In the genomic region with DNA sequence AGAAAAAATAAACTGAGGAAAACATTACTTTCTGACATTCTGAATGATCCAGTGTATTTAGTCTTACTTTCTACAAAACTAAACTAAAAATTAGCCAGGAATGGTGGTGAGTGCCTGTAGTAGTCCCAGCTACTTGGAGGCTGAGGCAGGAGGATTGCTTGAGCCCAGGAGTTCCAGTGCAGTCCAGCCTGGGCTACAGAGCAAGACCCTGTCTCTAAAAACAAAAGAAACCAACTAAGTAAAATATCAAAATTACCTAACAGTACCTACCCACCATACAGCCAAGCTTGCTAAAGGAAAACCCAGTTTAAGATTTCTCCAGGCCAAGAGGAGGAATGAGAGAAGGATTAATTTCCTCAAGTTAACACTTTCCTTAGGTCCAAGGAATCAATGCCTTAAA, we compare ENCODE assay signal across 11 cellular contexts. TPM values are rescaled to one million over a fixed set of nuclear protein-coding genes. Genes with fewer than 3 reads are reported as not detected.
DNase-seq lines count a peak whose midpoint lies in the region; ATAC-seq and TF ChIP-seq lines count a peak whose summit lies in the region.
"Had no signal": no experiment of that assay in that cellular context is flagged by ENCODE, and none has a peak within 500 bp of the region (broad histone marks: within the 10 kb centered on the region; RNA-seq: fewer than 3 reads in every experiment).

No MANE protein-coding gene starts in this region.

- POLR2A ChIA-PET in CD4-positive, alpha-beta T cell (lab: Charles Lee), result interaction anchor here (1.8 to 8.1 kb wide), 3 partner anchors 18 to 61 kb away, joined by 9 to 219 read pairs (median 111); partner anchors contain the start of genes COQ10B, MOB4 and SF3B1

- DNase-seq in CD4-positive, alpha-beta T cell, result no peak
- DNase-seq in HFF-Myc (ENCODE audit: extremely low read depth, low read depth) (no peak), mesothelial cell of epicardium (ENCODE audit: low spot score in 2 of 2, unreplicated experiment in 2 of 2) (no peak), inferior parietal cortex (ENCODE audit: extremely low spot score) (no peak), NCI-H526 treated with DMSO at 0.1 percent for 48 hours (lab: John Stamatoyannopoulos, UW) (no peak)
- DNase-seq: DMS 273 treated with DMSO at 0.1 percent for 48 hours, ovary had no signal

- H3K4me3 ChIP-seq in HFF-Myc (replicated peaks; ENCODE audit: low read depth, low read length), result peak overlapping the region; percentile 71
- H3K4me3 ChIP-seq: ovary, tibial nerve had no signal

- H3K27me3 ChIP-seq in CD4-positive, alpha-beta T cell (ENCODE audit: control insufficient read depth, insufficient read depth, low read length), result no peaks in the 10 kb centered on the region
- H3K27me3 ChIP-seq: ovary, tibial nerve had no signal

- peaks cover 88% of the 10 kb centered on the region for H3K36me3 Mint-ChIP-seq in CD4-positive, alpha-beta T cell (ENCODE audit: low read depth)
- peaks cover 94% of the 10 kb centered on the region for H3K36me3 Mint-ChIP-seq in activated T-helper 17 cell treated with anti-CD3 and anti-CD28 coated beads, Interleukin-2, amount 50 U/mL, for 72 hours (ENCODE audit: low read depth)
- H3K36me3 Mint-ChIP-seq in mesothelial cell of epicardium, result peaks cover 31% of the 10 kb centered on the region

- H3K27me3 Mint-ChIP-seq in CD4-positive, alpha-beta T cell, result no peaks in the 10 kb centered on the region
- H3K27me3 Mint-ChIP-seq in activated T-helper 17 cell treated with anti-CD3 and anti-CD28 coated beads, Interleukin-2, amount 50 U/mL, for 72 hours, result no peaks in the 10 kb centered on the region
- no peaks in the 10 kb centered on the region for H3K27me3 Mint-ChIP-seq in mesothelial cell of epicardium (ENCODE audit: low read depth)

- no peaks in the 10 kb centered on the region for H3K9me3 Mint-ChIP-seq in CD4-positive, alpha-beta T cell
- H3K9me3 Mint-ChIP-seq in activated T-helper 17 cell treated with anti-CD3 and anti-CD28 coated beads, Interleukin-2, amount 50 U/mL, for 72 hours, result no peaks in the 10 kb centered on the region
- no peaks in the 10 kb centered on the region for H3K9me3 Mint-ChIP-seq in mesothelial cell of epicardium

- peak overlapping the region; percentile 87 for H3K27ac Mint-ChIP-seq in CD4-positive, alpha-beta T cell
- peak overlapping the region; percentile 28 for H3K27ac Mint-ChIP-seq in activated T-helper 17 cell treated with anti-CD3 and anti-CD28 coated beads, Interleukin-2, amount 50 U/mL, for 72 hours
- peak overlapping the region; percentile 95 for H3K27ac Mint-ChIP-seq in mesothelial cell of epicardium

- no peaks in the 10 kb centered on the region for H3K9me3 ChIP-seq in CD4-positive, alpha-beta T cell (ENCODE audit: control insufficient read depth, low read length)
- H3K9me3 ChIP-seq: ovary, tibial nerve had no signal

- no peak overlapping the region for H3K27ac ChIP-seq in CD4-positive, alpha-beta T cell (ENCODE audit: low read depth, low read length)
- H3K27ac ChIP-seq: tibial nerve had no signal

- no peak for TF ChIP-seq CTCF in CD4-positive, alpha-beta T cell (IDR thresholded peaks at IDR 0.05)
- no peak for TF ChIP-seq CTCF in HFF-Myc (IDR thresholded peaks at IDR 0.05; ENCODE audit: low read depth, low read length, missing control alignments)
- TF ChIP-seq CTCF in mesothelial cell of epicardium (IDR thresholded peaks at IDR 0.05; ENCODE audit: unreplicated experiment), result no peak

- intact Hi-C loops in CD4-positive, alpha-beta T cell (cut with DNase I, micrococcal nuclease), result loop anchor here in 1 of 2 experiments (2.0 to 5.0 kb wide), 2 partner anchors 38 to 211 kb away; partner anchors contain the start of gene MARS2

- H3K4me3 Mint-ChIP-seq in CD4-positive, alpha-beta T cell, result peak overlapping the region; percentile 15
- peak overlapping the region; percentile 98 for H3K4me3 Mint-ChIP-seq in activated T-helper 17 cell treated with anti-CD3 and anti-CD28 coated beads, Interleukin-2, amount 50 U/mL, for 72 hours
- H3K4me3 Mint-ChIP-seq in mesothelial cell of epicardium, result peak overlapping the region; percentile 95

- ATAC-seq in CD4-positive, alpha-beta T cell (ENCODE audit: poor library complexity), result no peak
- no peak for ATAC-seq in activated T-helper 17 cell treated with anti-CD3 and anti-CD28 coated beads, Interleukin-2, amount 50 U/mL, for 72 hours (replicated peaks)
- ATAC-seq in HG03432 (IDR thresholded peaks at IDR 0.05; ENCODE audit: unreplicated experiment) (no peak), HG03469 (IDR thresholded peaks at IDR 0.05; ENCODE audit: unreplicated experiment) (no peak)

- peaks cover 58% of the 10 kb centered on the region for H3K4me1 Mint-ChIP-seq in CD4-positive, alpha-beta T cell (ENCODE audit: low read depth)
- H3K4me1 Mint-ChIP-seq in activated T-helper 17 cell treated with anti-CD3 and anti-CD28 coated beads, Interleukin-2, amount 50 U/mL, for 72 hours, result peaks cover 13% of the 10 kb centered on the region
- H3K4me1 Mint-ChIP-seq in mesothelial cell of epicardium, result peaks cover 37% of the 10 kb centered on the region

- CTCF ChIA-PET in CD4-positive, alpha-beta T cell (lab: Charles Lee), result interaction anchor here (0.9 kb wide), 1 partner anchor 25 kb away, joined by 3 read pairs; no protein-coding TSS in a partner anchor

RNA-seq across cellular contexts. Expression of gene HSPD1, which starts 2.9 kb away (rescaled TPM):
- 100 to 1,000 TPM; 154 to 157 TPM for total RNA-seq in CD4-positive, alpha-beta T cell
- 100 to 1,000 TPM; 344 to 822 TPM for total RNA-seq in activated T-helper 17 cell treated with anti-CD3 and anti-CD28 coated beads, Interleukin-2, amount 50 U/mL, for 72 hours
- 326 to 341 TPM (median 337 TPM) in 3 replicates for total RNA-seq in mesothelial cell of epicardium

RNA-seq across cellular contexts. Expression of gene HSPE1, which starts 3.5 kb away (rescaled TPM):
- total RNA-seq in CD4-positive, alpha-beta T cell, result 10 to 100 TPM; 50.8 to 56.2 TPM
- 100 to 1,000 TPM; 151 to 313 TPM for total RNA-seq in activated T-helper 17 cell treated with anti-CD3 and anti-CD28 coated beads, Interleukin-2, amount 50 U/mL, for 72 hours
- total RNA-seq in mesothelial cell of epicardium, result 91.8 to 102 TPM (median 96.4 TPM) in 3 replicates

RNA-seq across cellular contexts. Expression of gene MOB4, which starts 19.2 kb away (rescaled TPM):
- 10 to 100 TPM; 28.4 to 29.8 TPM for total RNA-seq in CD4-positive, alpha-beta T cell
- total RNA-seq in activated T-helper 17 cell treated with anti-CD3 and anti-CD28 coated beads, Interleukin-2, amount 50 U/mL, for 72 hours, result 10 to 100 TPM; 13.4 to 20.1 TPM
- total RNA-seq in mesothelial cell of epicardium, result 22.5 to 26.0 TPM (median 26.0 TPM) in 3 replicates

RNA-seq across cellular contexts. Expression of gene COQ10B, which starts 43.3 kb away (rescaled TPM):
- 10 to 100 TPM; 53.4 to 55.3 TPM for total RNA-seq in CD4-positive, alpha-beta T cell
- 10 to 100 TPM; 15.8 to 20.1 TPM for total RNA-seq in activated T-helper 17 cell treated with anti-CD3 and anti-CD28 coated beads, Interleukin-2, amount 50 U/mL, for 72 hours
- 14.6 to 15.9 TPM (median 15.3 TPM) in 3 replicates for total RNA-seq in mesothelial cell of epicardium

Comparison
In these comparisons a context has a peak if more than half of its experiments do, and no peak if none do; other contexts are left out.
1. H3K27ac Mint-ChIP-seq: peak in every context shown above with its lines; median percentile 95 in mesothelial cell of epicardium; 87 in CD4-positive, alpha-beta T cell; 28 in activated T-helper 17 cell treated with anti-CD3 and anti-CD28 coated beads, Interleukin-2, amount 50 U/mL, for 72 hours.
2. H3K4me3 Mint-ChIP-seq: peak in every context shown above with its lines; median percentile 98 in activated T-helper 17 cell treated with anti-CD3 and anti-CD28 coated beads, Interleukin-2, amount 50 U/mL, for 72 hours; 95 in mesothelial cell of epicardium; 15 in CD4-positive, alpha-beta T cell.